In genomic region chr17:57577751-57578607, GRCh38 we compare ENCODE assay signal across 2 cellular contexts.
A peak's percentile ranks its signal among the peaks of the same experiment; 100 is the strongest.
TF ChIP-seq lines count a peak whose summit lies in the region.

No MANE protein-coding gene starts in this region.

TF ChIP-seq in Ishikawa, 13 proteins besides CTCF, POLR2A, EP300 and RAD21 (continued from another document):
- no peak for TF ChIP-seq REST (IDR thresholded peaks at IDR 0.05; ENCODE audit: low read depth)
- peak; percentile 92 for TF ChIP-seq CEBPB (IDR thresholded peaks at IDR 0.05)
- no peak for TF ChIP-seq NFIC (IDR thresholded peaks at IDR 0.05)

TF ChIP-seq in HepG2, 621 proteins besides CTCF, POLR2A, EP300 and RAD21 (continued from another document and continues in another):
- TF ChIP-seq PRDM10 (CRISPR knock-in tag; IDR thresholded peaks at IDR 0.05; ENCODE audit: low read depth) (peak; percentile 82; the same call in 1 of the 2 replicates), SP5 (CRISPR knock-in tag; IDR thresholded peaks at IDR 0.05; ENCODE audit: borderline replicate concordance, low read depth) (peak; percentile 99), RERE (CRISPR knock-in tag; IDR thresholded peaks at IDR 0.05; ENCODE audit: low read depth) (peak; percentile 87), TOE1 (CRISPR knock-in tag; IDR thresholded peaks at IDR 0.05) (no peak), ZNF792 (CRISPR knock-in tag; IDR thresholded peaks at IDR 0.05) (peak; percentile 78), HOXA3 (CRISPR knock-in tag; IDR thresholded peaks at IDR 0.05) (peak; percentile 84), HIC2 (CRISPR knock-in tag; IDR thresholded peaks at IDR 0.05; ENCODE audit: low read depth) (no peak), RXRB (CRISPR knock-in tag; IDR thresholded peaks at IDR 0.05; ENCODE audit: borderline replicate concordance) (peak; percentile 84), SMARCC2 (IDR thresholded peaks at IDR 0.05) (no peak), NFYC (CRISPR knock-in tag; IDR thresholded peaks at IDR 0.05) (no peak), ZNF580 (CRISPR knock-in tag; IDR thresholded peaks at IDR 0.05; ENCODE audit: borderline replicate concordance, low read depth) (peak; percentile 94; the same call in 1 of the 2 replicates), NR2F1 (CRISPR knock-in tag; IDR thresholded peaks at IDR 0.05) (peak in 1 of 2 experiments; percentile 43; a peak in 2 of 4 replicates), RFXAP (CRISPR knock-in tag; IDR thresholded peaks at IDR 0.05; ENCODE audit: borderline replicate concordance) (no peak), NFRKB (IDR thresholded peaks at IDR 0.05) (no peak), HNF4G (IDR thresholded peaks at IDR 0.05; ENCODE audit: borderline replicate concordance, low read depth, low read length) (peak; percentile 74; the same call in 1 of the 2 replicates), HNF4G (CRISPR knock-in tag; IDR thresholded peaks at IDR 0.05; ENCODE audit: borderline replicate concordance, low read depth) (peak; percentile 22; the same call in 1 of the 2 replicates), ZNF263 (CRISPR knock-in tag; IDR thresholded peaks at IDR 0.05) (peak; percentile 83), ZNF788 (CRISPR knock-in tag; IDR thresholded peaks at IDR 0.05; ENCODE audit: borderline replicate concordance) (peak; percentile 39; the same call in 1 of the 2 replicates), ZBED4 (CRISPR knock-in tag; IDR thresholded peaks at IDR 0.05; ENCODE audit: borderline replicate concordance) (0 out of 2 replicates have a peak, but pooled peaks have one; percentile 38), MIER3 (CRISPR knock-in tag; IDR thresholded peaks at IDR 0.05; ENCODE audit: borderline replicate concordance) (peak; percentile 95), SIX1 (CRISPR knock-in tag; IDR thresholded peaks at IDR 0.05; ENCODE audit: borderline replicate concordance) (peak; percentile 65; the same call in 1 of the 2 replicates), NFIB (CRISPR knock-in tag; IDR thresholded peaks at IDR 0.05; ENCODE audit: borderline replicate concordance) (no peak), XRCC5 (optimal IDR thresholded peaks at IDR 0.05; ENCODE audit: low read length) (peak; percentile 73), ATF4 (CRISPR knock-in tag; IDR thresholded peaks at IDR 0.05) (0 out of 4 replicates have a peak, but pooled peaks of 1 of the 2 experiments have one; percentile 44), FOXK1 (CRISPR knock-in tag; IDR thresholded peaks at IDR 0.05; ENCODE audit: borderline replicate concordance, low read depth) (peak; percentile 77), POGZ (CRISPR knock-in tag; IDR thresholded peaks at IDR 0.05) (peak; percentile 82), ATF2 (CRISPR knock-in tag; IDR thresholded peaks at IDR 0.05) (peak; percentile 25; the same call in 1 of the 2 replicates), SSRP1 (CRISPR knock-in tag; IDR thresholded peaks at IDR 0.05) (0 out of 2 replicates have a peak, but pooled peaks have one; percentile 33), ZNF337 (CRISPR knock-in tag; IDR thresholded peaks at IDR 0.05; ENCODE audit: borderline replicate concordance, low read depth) (no peak), ZNF605 (CRISPR knock-in tag; IDR thresholded peaks at IDR 0.05) (peak; percentile 80; the same call in 1 of the 2 replicates), FOXO1 (CRISPR knock-in tag; IDR thresholded peaks at IDR 0.05) (peak; percentile 89), ZNF644 (CRISPR knock-in tag; IDR thresholded peaks at IDR 0.05; ENCODE audit: low read depth) (peak; percentile 81; the same call in 1 of the 2 replicates), TBP (CRISPR knock-in tag; IDR thresholded peaks at IDR 0.05) (no peak), CCAR2 (optimal IDR thresholded peaks at IDR 0.05; ENCODE audit: low read depth, low read length) (peak; percentile 88), ZNF709 (CRISPR knock-in tag; IDR thresholded peaks at IDR 0.05) (no peak), ZNF800 (CRISPR knock-in tag; IDR thresholded peaks at IDR 0.05) (no peak), NFE2 (CRISPR knock-in tag; IDR thresholded peaks at IDR 0.05) (no peak), SOX13 (IDR thresholded peaks at IDR 0.05) (peak; percentile 95), SOX13 (CRISPR knock-in tag; conservative IDR thresholded peaks at IDR 0.05 in 1 of 2, IDR thresholded peaks at IDR 0.05 in 1 of 2) (peak in 1 of 2 experiments; percentile 99; a peak in 2 of 4 replicates), TRIM24 (CRISPR knock-in tag; IDR thresholded peaks at IDR 0.05) (0 out of 2 replicates have a peak, but pooled peaks have one; percentile 38), MTA3 (CRISPR knock-in tag; IDR thresholded peaks at IDR 0.05) (no peak), ZNF614 (CRISPR knock-in tag; IDR thresholded peaks at IDR 0.05; ENCODE audit: borderline replicate concordance) (peak; percentile 84)
